In the genomic region with DNA sequence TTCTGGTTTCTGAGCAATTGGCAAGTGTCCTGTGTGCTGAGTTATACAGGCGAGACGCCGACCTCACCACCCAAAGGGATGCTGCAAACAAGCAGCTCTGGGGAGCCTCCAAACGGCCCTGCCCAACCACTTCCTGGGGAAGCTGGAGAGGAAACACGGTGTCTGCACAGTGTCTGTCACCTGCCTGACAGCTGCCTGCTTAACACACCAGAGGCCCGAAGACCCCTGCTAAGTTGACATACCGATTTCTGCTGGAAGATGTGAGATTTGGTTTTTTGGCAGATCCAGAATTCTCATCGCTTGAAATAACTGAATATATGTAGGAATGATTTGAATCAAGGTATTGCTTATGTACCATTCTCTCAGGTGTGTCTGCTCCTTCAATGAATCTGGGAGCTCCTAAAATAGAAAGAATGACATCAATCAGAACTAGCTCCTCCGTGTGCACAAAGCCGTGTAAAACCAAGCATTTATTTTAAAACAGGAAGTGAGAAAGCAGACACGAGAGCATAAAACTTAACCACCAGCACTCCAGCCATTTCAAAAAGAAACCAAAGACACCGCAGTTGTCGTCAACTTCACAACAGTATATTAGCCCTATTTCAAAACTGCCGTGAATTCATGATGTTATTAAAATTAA, we compare ENCODE assay signal across 9 cellular contexts. TPM values are rescaled to one million over a fixed set of nuclear protein-coding genes. Genes with fewer than 3 reads are reported as not detected.
DNase-seq lines count a peak whose midpoint lies in the region; ATAC-seq, FAIRE-seq and TF ChIP-seq lines count a peak whose summit lies in the region.
"Had no signal": no experiment of that assay in that cellular context is flagged by ENCODE, and none has a peak within 500 bp of the region (broad histone marks: within the 10 kb centered on the region; RNA-seq: fewer than 3 reads in every experiment).

No MANE protein-coding gene starts in this region.

- dilution Hi-C loops in endothelial cell of umbilical vein (cut with MboI; ENCODE audit: extremely low pct_ligation_motif_present, low sequenced_read_pairs) = no loop called here

- H4K20me1 ChIP-seq in endothelial cell of umbilical vein (replicated peaks; ENCODE audit: control insufficient read depth, extremely low read depth, insufficient read depth, low read length) = no peaks in the 10 kb centered on the region

- no peaks in the 10 kb centered on the region for H3K9me1 ChIP-seq in endothelial cell of umbilical vein (replicated peaks; ENCODE audit: control insufficient read depth, extremely low read depth, insufficient read depth, low read length)

- peaks cover 3% of the 10 kb centered on the region for H3K27me3 Mint-ChIP-seq in chondrocyte (ENCODE audit: low read depth)

- BruUV-seq in endothelial cell of umbilical vein (replicated peaks; lab: Mats Ljungman, UMichigan) = no TSS peak

- no peaks in the 10 kb centered on the region for H3K9me3 Mint-ChIP-seq in chondrocyte (ENCODE audit: low read depth)

- H3K4me1 ChIP-seq in endothelial cell of umbilical vein (ENCODE audit: control insufficient read depth, extremely low read depth, insufficient read depth, low read length) (peaks cover 18% of the 10 kb centered on the region), gastrocnemius medialis (peaks cover 21 to 35% of the 10 kb centered on the region in 2 donors)

- peak overlapping the region; percentile 35 for H3K27ac ChIP-seq in endothelial cell of umbilical vein (ENCODE audit: insufficient read depth, low read depth, low read length)
- peak overlapping the region; percentile 78 to 89 (median 82) for H3K27ac ChIP-seq in gastrocnemius medialis

- H3K27me3 ChIP-seq in endothelial cell of umbilical vein (ENCODE audit: control insufficient read depth in 2 of 2, insufficient read depth in 2 of 2, low read length in 2 of 2) (peaks cover 0 to 4% of the 10 kb centered on the region in 2 experiments), gastrocnemius medialis (no peaks in the 10 kb centered on the region), H7 (ENCODE audit: control insufficient read depth, insufficient read depth, low read length) (no peaks in the 10 kb centered on the region)

- intact Hi-C loops in endothelial cell of umbilical vein (cut with micrococcal nuclease) = loop anchor here (2.0 kb wide), 1 partner anchor 22 kb away; no protein-coding TSS in a partner anchor
- intact Hi-C loops in gastrocnemius medialis (cut with DNase I; ENCODE audit: low total_unique reads) = no loop called here

- ATAC-seq in GM21528 (IDR thresholded peaks at IDR 0.05; ENCODE audit: low FRiP score, unreplicated experiment) (peak; percentile 77), gastrocnemius medialis (no peak)

- peak overlapping the region; percentile 91 for H2AFZ ChIP-seq in endothelial cell of umbilical vein (ENCODE audit: low read depth, low read length)

- H3K9ac ChIP-seq in endothelial cell of umbilical vein (replicated peaks; ENCODE audit: extremely low read depth, insufficient read depth, low read length) = peak overlapping the region; percentile 14

- no peaks in the 10 kb centered on the region for H3K79me2 ChIP-seq in endothelial cell of umbilical vein (ENCODE audit: control insufficient read depth, insufficient read depth, low read length)

- peak; percentile 70 for FAIRE-seq in endothelial cell of umbilical vein (lab: Jason Lieb, UNC)

- no peak overlapping the region for H3K27ac Mint-ChIP-seq in chondrocyte (ENCODE audit: unreplicated experiment)

- H3K4me1 Mint-ChIP-seq in chondrocyte (ENCODE audit: low read depth) = peaks cover 20% of the 10 kb centered on the region

- H3K9me3 ChIP-seq in endothelial cell of umbilical vein (replicated peaks; ENCODE audit: control insufficient read depth, insufficient read depth, low read length) (no peaks in the 10 kb centered on the region), gastrocnemius medialis (no peaks in the 10 kb centered on the region)

- H3K4me3 ChIP-seq in endothelial cell of umbilical vein (replicated peaks in 1 of 3; ENCODE audit: insufficient read depth in 1 of 3, low read depth in 1 of 3, low read length in 3 of 3) (no peak overlapping the region), gastrocnemius medialis (no peak overlapping the region), H7 (ENCODE audit: insufficient read depth, low read depth, low read length) (no peak overlapping the region)

- CTCF ChIA-PET in endothelial cell of umbilical vein (lab: Charles Lee) = interaction anchor here (0.6 to 2.5 kb wide), 9 partner anchors 10 to 91 kb away, joined by 3 to 26 read pairs (median 4); no protein-coding TSS in a partner anchor

- TF ChIP-seq CTCF in endothelial cell of umbilical vein (IDR thresholded peaks at IDR 0.05; ENCODE audit: extremely low read depth in 1 of 2, insufficient read depth in 1 of 2, low read depth in 1 of 2, low read length in 2 of 2) (no peak), gastrocnemius medialis (IDR thresholded peaks at IDR 0.05 in 4 of 5, conservative IDR thresholded peaks at IDR 0.05 in 1 of 5) (no peak), chondrocyte (IDR thresholded peaks at IDR 0.05) (no peak)

- H3K36me3 ChIP-seq in endothelial cell of umbilical vein (ENCODE audit: control insufficient read depth in 2 of 2, extremely low read depth in 1 of 2, insufficient read depth in 2 of 2, low read length in 2 of 2) (no peaks in the 10 kb centered on the region), gastrocnemius medialis (peaks cover 0 to 17% of the 10 kb centered on the region in 2 donors), H7 (replicated peaks; ENCODE audit: control insufficient read depth, insufficient read depth, low read length) (no peaks in the 10 kb centered on the region; the same call in 1 of the 2 replicates)

- TF ChIP-seq POLR2A in endothelial cell of umbilical vein (IDR thresholded peaks at IDR 0.05; ENCODE audit: low read depth, low read length) (no peak), gastrocnemius medialis (IDR thresholded peaks at IDR 0.05) (no peak)

- in situ Hi-C loops in gastrocnemius medialis (cut with MboI; ENCODE audit: low sequenced_read_pairs in 4 of 4) = no loop called here

- no peak overlapping the region for H3K4me3 Mint-ChIP-seq in chondrocyte (ENCODE audit: unreplicated experiment)

- H3K36me3 Mint-ChIP-seq in chondrocyte (ENCODE audit: low read depth) = no peaks in the 10 kb centered on the region

- POLR2A ChIA-PET in endothelial cell of umbilical vein (lab: Charles Lee) = interaction anchor here (0.6 kb wide), 1 partner anchor 65 kb away, joined by 4 read pairs; no protein-coding TSS in a partner anchor

- H3K4me2 ChIP-seq in endothelial cell of umbilical vein (ENCODE audit: insufficient read depth, low read length) = peak overlapping the region; percentile 48

- DNase-seq in EL (peak; percentile 75), Kasumi-1 (lab: John Stamatoyannopoulos, UW) (peak; percentile 80 to 81), endothelial cell of umbilical vein (ENCODE audit: low read depth, low spot score) (peak; percentile 11), gastrocnemius medialis (peak in 1 of 2 donors; percentile 36), H7 (no peak), chondrocyte (ENCODE audit: low spot score) (no peak)
- peak; percentile 72 to 75 for DNase-seq in activated CD4-positive, alpha-beta T cell treated with anti-CD3 and anti-CD28 coated beads, Interleukin-2, amount 50 U/mL, for 4 hours

TF ChIP-seq in endothelial cell of umbilical vein, 7 proteins besides CTCF, POLR2A, EP300 and RAD21:
- TF ChIP-seq FOS (IDR thresholded peaks at IDR 0.05; ENCODE audit: borderline replicate concordance, insufficient read depth, low read length) (no peak), GATA2 (IDR thresholded peaks at IDR 0.05; ENCODE audit: insufficient read depth, insufficient read length, low read depth, low read length) (no peak), POLR2AphosphoS5 (IDR thresholded peaks at IDR 0.05; ENCODE audit: insufficient read depth, low read depth, low read length) (peak; percentile 24)

RNA-seq across cellular contexts. Expression of a gene that starts 27.2 kb away (rescaled TPM):
- total RNA-seq in endothelial cell of umbilical vein = 0.39 and 0.73 TPM in 2 replicates
- polyA plus RNA-seq in endothelial cell of umbilical vein = 0.08 and 0.14 TPM in 2 replicates
- polyA plus RNA-seq in endothelial cell of umbilical vein (2011; cell fraction: cytosol; rRNA removed) = 0.17 and 0.19 TPM in 2 replicates
- 0.17 and 0.25 TPM in 2 replicates for polyA plus RNA-seq in endothelial cell of umbilical vein (2011; cell fraction: nucleus; rRNA removed)
- 0.42 and 0.59 TPM in 2 replicates for polyA plus RNA-seq in endothelial cell of umbilical vein (2012)
- 0.19 and 0.29 TPM in 2 replicates for polyA minus RNA-seq in endothelial cell of umbilical vein
- not detected for polyA minus RNA-seq in endothelial cell of umbilical vein (2011; cell fraction: cytosol; rRNA and poly(A)+ RNA removed)
- 0.14 and 0.34 TPM in 2 replicates for polyA minus RNA-seq in endothelial cell of umbilical vein (2011; cell fraction: nucleus; rRNA and poly(A)+ RNA removed)
- total RNA-seq in gastrocnemius medialis = 100 to 1,000 TPM in 1 of 4 donors, 10 to 100 TPM in 3; 72.7 to 103 (median 92.1) TPM
- total RNA-seq in H7 (2014; rRNA removed; shearing (Covaris generic)) = 3.3 and 3.9 TPM in 2 replicates
- 0.46 to 2.2 TPM (median 1.9 TPM) in 3 replicates for total RNA-seq in chondrocyte

RNA-seq across cellular contexts. Expression of a gene that starts 41.1 kb away (rescaled TPM):
- total RNA-seq in endothelial cell of umbilical vein (not detected in 2 replicates), gastrocnemius medialis (not detected), chondrocyte (not detected in 3 replicates)
- polyA plus RNA-seq in endothelial cell of umbilical vein = 0.06 TPM in 1 of 2 replicates, not detected in the other
- not detected in 2 replicates for polyA plus RNA-seq in endothelial cell of umbilical vein (2011; cell fraction: cytosol; rRNA removed)
- not detected in 2 replicates for polyA plus RNA-seq in endothelial cell of umbilical vein (2011; cell fraction: nucleus; rRNA removed)
- not detected in 2 replicates for polyA plus RNA-seq in endothelial cell of umbilical vein (2012)
- not detected in 2 replicates for polyA minus RNA-seq in endothelial cell of umbilical vein
- polyA minus RNA-seq in endothelial cell of umbilical vein (2011; cell fraction: cytosol; rRNA and poly(A)+ RNA removed) = not detected
- 0.34 TPM in 1 of 2 replicates, not detected in the other for polyA minus RNA-seq in endothelial cell of umbilical vein (2011; cell fraction: nucleus; rRNA and poly(A)+ RNA removed)
- 0.07 TPM in 1 of 2 replicates, not detected in the other for total RNA-seq in H7 (2014; rRNA removed; shearing (Covaris generic))
- total RNA-seq: urinary bladder had no signal
- polyA plus RNA-seq: urinary bladder had no signal

Comparison
In these comparisons a context has a peak if more than half of its experiments do, and no peak if none do; other contexts are left out.
1. DNase-seq: peak in EL (single experiment), Kasumi-1 (2 of 2), activated CD4-positive, alpha-beta T cell treated with anti-CD3 and anti-CD28 coated beads, Interleukin-2, amount 50 U/mL, for 4 hours (2 of 2) and endothelial cell of umbilical vein (single experiment); none in H7 (single experiment) and chondrocyte (single experiment).
2. RNA of a gene that starts 27.2 kb away (total RNA-seq): 72.7 to 103 TPM in gastrocnemius medialis; 3.3 to 3.9 TPM in H7, 0.46 to 2.2 TPM in chondrocyte and 0.39 to 0.73 TPM in endothelial cell of umbilical vein; every median in the first group is over 10 times any median in the second.